In the genomic region with DNA sequence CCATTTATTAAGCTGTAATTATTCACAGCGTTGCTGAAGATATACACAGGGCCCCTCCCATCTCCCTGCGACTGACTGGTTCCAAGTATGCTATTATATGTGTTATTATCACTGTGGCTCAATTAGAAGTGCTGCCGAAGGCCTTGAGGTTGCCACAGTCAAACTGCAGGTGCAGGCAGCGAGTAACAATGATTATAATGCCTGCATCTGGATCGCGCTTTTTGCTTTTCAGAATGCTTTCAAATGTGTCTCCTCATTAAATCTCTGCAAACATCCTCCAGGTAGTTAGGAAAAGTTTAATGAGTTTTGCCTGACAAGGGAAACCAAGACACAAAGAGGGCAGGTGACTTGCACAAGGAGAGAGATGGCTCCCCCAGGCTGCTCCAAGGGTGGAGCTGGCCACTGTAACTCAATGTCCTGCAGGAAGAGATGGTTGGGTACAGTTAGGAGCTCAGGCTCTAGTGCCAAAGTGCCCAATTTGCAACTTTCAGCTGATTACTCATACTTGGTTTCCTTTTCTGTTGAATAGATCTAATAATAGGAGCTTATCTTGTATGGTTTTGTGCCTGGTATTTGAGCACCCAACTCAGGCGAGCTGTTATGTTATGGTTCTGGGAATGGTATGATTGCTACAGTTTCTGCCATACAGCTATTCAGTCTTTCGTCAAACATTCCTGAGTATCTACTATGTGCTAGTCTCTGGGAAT, we compare ENCODE assay signal across 8 cellular contexts. TPM values are rescaled to one million over a fixed set of nuclear protein-coding genes. Genes with fewer than 3 reads are reported as not detected.
DNase-seq lines count a peak whose midpoint lies in the region; ATAC-seq and TF ChIP-seq lines count a peak whose summit lies in the region.

No MANE protein-coding gene starts in this region.

- POLR2A ChIA-PET in activated CD4-positive, alpha-beta memory T cell treated with anti-CD3 and anti-CD28 coated beads, Interleukin-2, amount 10 ng/mL, durations not matched to agents 7 days and 5 days (lab: Charles Lee): interaction anchor here (0.7 to 9.2 kb wide), 9 partner anchors 9 to 73 kb away, joined by 3 to 199 read pairs (median 3); partner anchors contain the start of gene GLRX5
- POLR2A ChIA-PET in GM10248 (lab: Yijun Ruan, JAX): interaction anchor here (0.5 to 0.6 kb wide), 2 partner anchors 15 to 145 kb away, joined by 6 to 7 read pairs; no protein-coding TSS in a partner anchor

- DNase-seq in EH (ENCODE audit: low read depth) (peak; percentile 80), lung microvascular endothelial cell (ENCODE audit: low read depth in 2 of 2) (peak; percentile 40 to 44), GM10248 (ENCODE audit: extremely low spot score) (no peak), Calu3 (no peak)
- DNase-seq in activated CD4-positive, alpha-beta memory T cell treated with anti-CD3 and anti-CD28 coated beads, Interleukin-2, amount 10 ng/mL, durations not matched to agents 7 days and 5 days: no peak

- H3K4me1 Mint-ChIP-seq in activated CD4-positive, alpha-beta memory T cell treated with anti-CD3 and anti-CD28 coated beads, Interleukin-2, amount 10 ng/mL, durations not matched to agents 7 days and 5 days: peaks cover 82% of the 10 kb centered on the region
- peaks cover 24% of the 10 kb centered on the region for H3K4me1 Mint-ChIP-seq in Calu3 (ENCODE audit: low read depth, unreplicated experiment)

- ATAC-seq in HG03159 (IDR thresholded peaks at IDR 0.05; ENCODE audit: unreplicated experiment) (peak; percentile 27), GM19455 (IDR thresholded peaks at IDR 0.05; ENCODE audit: unreplicated experiment) (no peak), HG02763 (IDR thresholded peaks at IDR 0.05; ENCODE audit: unreplicated experiment) (no peak)

- no peak for TF ChIP-seq CTCF in GM10248 (IDR thresholded peaks at IDR 0.05; ENCODE audit: control extremely low read depth, extremely low read depth, low read depth, missing control alignments)
- TF ChIP-seq CTCF in Calu3 (IDR thresholded peaks at IDR 0.05; ENCODE audit: unreplicated experiment): no peak

- H3K36me3 Mint-ChIP-seq in activated CD4-positive, alpha-beta memory T cell treated with anti-CD3 and anti-CD28 coated beads, Interleukin-2, amount 10 ng/mL, durations not matched to agents 7 days and 5 days (ENCODE audit: low read depth): peaks cover 27% of the 10 kb centered on the region
- no peaks in the 10 kb centered on the region for H3K36me3 Mint-ChIP-seq in Calu3 (ENCODE audit: insufficient read depth, unreplicated experiment)

- CTCF ChIA-PET in activated CD4-positive, alpha-beta memory T cell treated with anti-CD3 and anti-CD28 coated beads, Interleukin-2, amount 10 ng/mL, durations not matched to agents 7 days and 5 days (lab: Charles Lee): interaction anchor here (1.1 to 8.5 kb wide), 5 partner anchors 8 to 91 kb away, joined by 3 to 118 read pairs (median 5); partner anchors contain the start of gene GLRX5
- CTCF ChIA-PET in GM10248 (lab: Yijun Ruan, JAX) (interaction anchor here (1.1 to 7.3 kb wide), 11 partner anchors 8 to 91 kb away, joined by 3 to 110 read pairs (median 4); no protein-coding TSS in a partner anchor), Calu3 (lab: Charles Lee) (interaction anchor here (1.3 kb wide), 1 partner anchor 76 kb away, joined by 3 read pairs; no protein-coding TSS in a partner anchor)

- no peaks in the 10 kb centered on the region for H3K27me3 Mint-ChIP-seq in activated CD4-positive, alpha-beta memory T cell treated with anti-CD3 and anti-CD28 coated beads, Interleukin-2, amount 10 ng/mL, durations not matched to agents 7 days and 5 days
- H3K27me3 Mint-ChIP-seq in Calu3 (ENCODE audit: unreplicated experiment): no peaks in the 10 kb centered on the region

- intact Hi-C loops in Calu3 (cut with micrococcal nuclease; ENCODE audit: unreplicated experiment): no loop called here

- BruUV-seq in Calu3 (replicated peaks; lab: Mats Ljungman, UMichigan): no TSS peak

- H3K27ac Mint-ChIP-seq in activated CD4-positive, alpha-beta memory T cell treated with anti-CD3 and anti-CD28 coated beads, Interleukin-2, amount 10 ng/mL, durations not matched to agents 7 days and 5 days: peak overlapping the region; percentile 99
- H3K27ac Mint-ChIP-seq in Calu3 (ENCODE audit: unreplicated experiment): no peak overlapping the region

- no peaks in the 10 kb centered on the region for H3K9me3 Mint-ChIP-seq in activated CD4-positive, alpha-beta memory T cell treated with anti-CD3 and anti-CD28 coated beads, Interleukin-2, amount 10 ng/mL, durations not matched to agents 7 days and 5 days
- no peaks in the 10 kb centered on the region for H3K9me3 Mint-ChIP-seq in Calu3 (ENCODE audit: low read depth, unreplicated experiment)

- peak overlapping the region; percentile 76 for H3K4me3 Mint-ChIP-seq in activated CD4-positive, alpha-beta memory T cell treated with anti-CD3 and anti-CD28 coated beads, Interleukin-2, amount 10 ng/mL, durations not matched to agents 7 days and 5 days
- no peak overlapping the region for H3K4me3 Mint-ChIP-seq in Calu3 (ENCODE audit: low read depth, unreplicated experiment)

RNA-seq across cellular contexts. Expression of gene SYNE3, which starts 1.7 kb away (rescaled TPM):
- 10 to 100 TPM; 86.2 to 89.5 TPM for total RNA-seq in activated CD4-positive, alpha-beta memory T cell treated with anti-CD3 and anti-CD28 coated beads, Interleukin-2, amount 10 ng/mL, durations not matched to agents 7 days and 5 days
- total RNA-seq in lung microvascular endothelial cell: 12.0 and 12.5 TPM in 2 replicates
- total RNA-seq in Calu3 (2022): 0.97 and 1.1 TPM in 2 replicates

RNA-seq across cellular contexts. Expression of gene GLRX5, which starts 16.7 kb away (rescaled TPM):
- 10 to 100 TPM; 30.4 to 34.5 TPM for total RNA-seq in activated CD4-positive, alpha-beta memory T cell treated with anti-CD3 and anti-CD28 coated beads, Interleukin-2, amount 10 ng/mL, durations not matched to agents 7 days and 5 days
- 31.8 and 32.9 TPM in 2 replicates for total RNA-seq in lung microvascular endothelial cell
- total RNA-seq in Calu3 (2022): 54.8 and 58.0 TPM in 2 replicates

Comparison
In these comparisons a context has a peak if more than half of its experiments do, and no peak if none do; other contexts are left out.
1. DNase-seq: peak in EH (single experiment) and lung microvascular endothelial cell (2 of 2); none in activated CD4-positive, alpha-beta memory T cell treated with anti-CD3 and anti-CD28 coated beads, Interleukin-2, amount 10 ng/mL, durations not matched to agents 7 days and 5 days (single experiment), GM10248 (single experiment) and Calu3 (single experiment).